8 cellular contexts compared by ENCODE assay signal in the genomic region with DNA sequence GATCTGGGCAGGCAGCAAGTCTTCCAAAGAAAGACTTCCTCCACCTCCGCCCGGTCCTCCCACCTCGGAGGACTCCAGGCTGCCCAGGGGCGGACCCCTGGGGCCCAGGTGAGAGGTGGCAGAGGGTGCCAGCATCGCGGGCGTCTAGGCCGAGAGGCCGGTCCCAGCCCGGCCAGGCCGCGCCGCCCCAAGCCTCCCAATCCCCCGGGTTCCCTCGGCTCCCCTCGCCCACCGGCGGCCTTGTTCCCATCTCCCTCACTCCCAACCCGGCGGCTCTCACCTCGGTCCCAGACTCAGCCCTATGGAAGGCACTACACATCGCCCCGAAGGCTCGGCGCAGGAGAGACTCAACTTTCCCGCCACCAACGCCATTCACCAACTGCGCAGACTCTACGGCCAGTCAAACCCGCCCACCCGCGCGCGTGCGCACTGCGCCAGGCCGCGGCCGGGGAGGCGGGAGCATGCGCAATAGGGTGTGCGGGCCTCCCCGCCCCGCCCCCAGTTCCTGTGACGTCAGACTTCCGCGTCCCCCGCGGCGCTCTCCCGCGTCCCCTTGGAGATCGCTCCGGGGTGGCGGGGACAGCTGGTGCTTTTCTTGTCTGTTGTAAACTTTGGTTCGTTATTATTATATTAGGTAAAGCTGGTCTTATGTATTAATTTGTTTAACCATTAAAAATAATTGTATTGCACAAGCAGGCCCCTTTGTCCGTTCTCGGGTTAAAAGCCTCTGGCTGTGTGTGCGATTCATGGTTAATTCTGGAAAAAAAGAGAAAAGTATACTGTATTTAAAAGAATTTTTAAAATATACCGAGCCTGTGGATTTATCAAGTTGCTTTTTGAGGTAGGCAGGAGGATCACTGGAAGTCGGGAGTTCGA. TPM values are rescaled to one million over a fixed set of nuclear protein-coding genes. Genes with fewer than 3 reads are reported as not detected.
DNase-seq lines count a peak whose midpoint lies in the region; ATAC-seq and TF ChIP-seq lines count a peak whose summit lies in the region.

A gene (minus strand): TSS at position 381 of the 876 bp plus-strand sequence. CDS start 62 bp downstream, at position 319.

- peak within 1 kb of the TSS; percentile 98 for H3K4me3 ChIP-seq in GM23338
- H3K4me3 ChIP-seq in fibroblast of lung (replicated peaks in 1 of 4; ENCODE audit: control extremely low read depth in 1 of 4, insufficient read depth in 1 of 4, low read depth in 3 of 4, low read length in 4 of 4) = peak within 1 kb of the TSS; percentile 76 to 93 (median 88)
- peak within 1 kb of the TSS; percentile 91 for H3K4me3 ChIP-seq in naive thymus-derived CD4-positive, alpha-beta T cell (ENCODE audit: low read length)

- POLR2A ChIA-PET in naive thymus-derived CD4-positive, alpha-beta T cell (lab: Charles Lee) = interaction anchor here (1.2 to 1.6 kb wide), 2 partner anchors 84 to 212 kb away, joined by 3 to 6 read pairs; no protein-coding TSS in a partner anchor

- H2AFZ ChIP-seq in GM23338 (peak within 1 kb of the TSS; percentile 9; the same call in 1 of the 2 replicates), fibroblast of lung (ENCODE audit: low read length) (peak within 1 kb of the TSS; percentile 50)

- peaks cover 4% of the 10 kb centered on the region; the same call in 1 of the 2 replicates for H3K36me3 ChIP-seq in GM23338 (ENCODE audit: insufficient read depth)
- H3K36me3 ChIP-seq in fibroblast of lung (ENCODE audit: control insufficient read depth, insufficient read depth, low read length) = no peaks in the 10 kb centered on the region
- no peaks in the 10 kb centered on the region for H3K36me3 ChIP-seq in naive thymus-derived CD4-positive, alpha-beta T cell (ENCODE audit: control insufficient read depth in 2 of 3, insufficient read depth in 3 of 3, low read length in 3 of 3)

- H3K4me1 Mint-ChIP-seq in GM23338 = peaks cover 6% of the 10 kb centered on the region; the same call in 2 of the 3 replicates
- H3K4me1 Mint-ChIP-seq in naive thymus-derived CD4-positive, alpha-beta T cell = peaks cover 9 to 22% (median 12%) of the 10 kb centered on the region in 7 donors
- peaks cover 14% of the 10 kb centered on the region for H3K4me1 Mint-ChIP-seq in stimulated activated memory B cell treated with anti-CD40 and anti-IgM and Interleukin-4, amounts not matched to agents 10 μg/mL and 1 μg/mL and 100 μg/mL, for 72 hours

- H3K27ac Mint-ChIP-seq in GM23338 = peak within 1 kb of the TSS; percentile 97
- H3K27ac Mint-ChIP-seq in naive thymus-derived CD4-positive, alpha-beta T cell = peak within 1 kb of the TSS; percentile 75 to 98 (median 91)
- H3K27ac Mint-ChIP-seq in stimulated activated memory B cell treated with anti-CD40 and anti-IgM and Interleukin-4, amounts not matched to agents 10 μg/mL and 1 μg/mL and 100 μg/mL, for 72 hours = peak within 1 kb of the TSS; percentile 75

- TF ChIP-seq CTCF in GM23338 (conservative IDR thresholded peaks at IDR 0.05; ENCODE audit: low read depth in 2 of 2) = no peak
- no peak for TF ChIP-seq CTCF in fibroblast of lung (conservative IDR thresholded peaks at IDR 0.05 in 1 of 2, IDR thresholded peaks at IDR 0.05 in 1 of 2; ENCODE audit: low read depth in 1 of 2, low read length in 2 of 2)

- H4K20me1 ChIP-seq in GM23338 (replicated peaks; ENCODE audit: insufficient read depth) = peaks cover 12% of the 10 kb centered on the region
- no peaks in the 10 kb centered on the region for H4K20me1 ChIP-seq in fibroblast of lung (ENCODE audit: control insufficient read depth, extremely low read depth, insufficient read depth, low read length)

- H3K27me3 ChIP-seq in GM23338 (ENCODE audit: insufficient read depth) = no peaks in the 10 kb centered on the region
- no peaks in the 10 kb centered on the region for H3K27me3 ChIP-seq in fibroblast of lung (ENCODE audit: control insufficient read depth, insufficient read depth, low read length)
- no peaks in the 10 kb centered on the region for H3K27me3 ChIP-seq in naive thymus-derived CD4-positive, alpha-beta T cell (ENCODE audit: control insufficient read depth in 2 of 2, insufficient read depth in 2 of 2, low read length in 2 of 2)

- H3K79me2 ChIP-seq in GM23338 (replicated peaks; ENCODE audit: insufficient read depth) (peaks cover 47% of the 10 kb centered on the region), fibroblast of lung (ENCODE audit: control insufficient read depth, insufficient read depth, low read length) (peaks cover 32% of the 10 kb centered on the region)

- intact Hi-C loops in naive thymus-derived CD4-positive, alpha-beta T cell (cut with micrococcal nuclease) = loop anchor here (1.0 to 5.0 kb wide), 8 partner anchors 83 to 1329 kb away; a partner anchor contains a TSS

- H3K4me2 ChIP-seq in GM23338 (peak within 1 kb of the TSS; percentile 99), fibroblast of lung (ENCODE audit: extremely low read depth, insufficient read depth, low read length) (peak within 1 kb of the TSS; percentile 80)

- H3K27ac ChIP-seq in GM23338 (ENCODE audit: low read depth) (peak within 1 kb of the TSS; percentile 75), fibroblast of lung (ENCODE audit: insufficient read depth, low read length) (peak within 1 kb of the TSS; percentile 76)
- H3K27ac ChIP-seq in naive thymus-derived CD4-positive, alpha-beta T cell (ENCODE audit: low read depth, low read length) = peak within 1 kb of the TSS; percentile 87

- peaks cover 6% of the 10 kb centered on the region for H3K27me3 Mint-ChIP-seq in GM23338 (ENCODE audit: insufficient read depth, low read depth, poor library complexity)
- no peaks in the 10 kb centered on the region for H3K27me3 Mint-ChIP-seq in naive thymus-derived CD4-positive, alpha-beta T cell
- H3K27me3 Mint-ChIP-seq in stimulated activated memory B cell treated with anti-CD40 and anti-IgM and Interleukin-4, amounts not matched to agents 10 μg/mL and 1 μg/mL and 100 μg/mL, for 72 hours = no peaks in the 10 kb centered on the region

- no peaks in the 10 kb centered on the region for H3F3A ChIP-seq in GM23338 (replicated peaks; ENCODE audit: low read depth)

- peak; percentile 97 for ATAC-seq in GM23338
- peak; percentile 95 for ATAC-seq in naive thymus-derived CD4-positive, alpha-beta T cell
- ATAC-seq in stimulated activated memory B cell treated with anti-CD40 and anti-IgM and Interleukin-4, amounts not matched to agents 10 μg/mL and 1 μg/mL and 100 μg/mL, for 72 hours = peak; percentile 97

- CTCF ChIA-PET in naive thymus-derived CD4-positive, alpha-beta T cell (lab: Charles Lee) = no interaction called here

- H3K36me3 Mint-ChIP-seq in GM23338 (ENCODE audit: low read depth) = peaks cover 16% of the 10 kb centered on the region
- peaks cover 0 to 4% (median 0%) of the 10 kb centered on the region in 5 donors for H3K36me3 Mint-ChIP-seq in naive thymus-derived CD4-positive, alpha-beta T cell
- no peaks in the 10 kb centered on the region for H3K36me3 Mint-ChIP-seq in stimulated activated memory B cell treated with anti-CD40 and anti-IgM and Interleukin-4, amounts not matched to agents 10 μg/mL and 1 μg/mL and 100 μg/mL, for 72 hours

- H3K9me3 Mint-ChIP-seq in GM23338 = peaks cover 4% of the 10 kb centered on the region; the same call in 1 of the 3 replicates
- H3K9me3 Mint-ChIP-seq in naive thymus-derived CD4-positive, alpha-beta T cell = peaks cover 0 to 3% (median 0%) of the 10 kb centered on the region in 11 donors
- no peaks in the 10 kb centered on the region for H3K9me3 Mint-ChIP-seq in stimulated activated memory B cell treated with anti-CD40 and anti-IgM and Interleukin-4, amounts not matched to agents 10 μg/mL and 1 μg/mL and 100 μg/mL, for 72 hours

- no peaks in the 10 kb centered on the region for H3K9me3 ChIP-seq in fibroblast of lung (ENCODE audit: control insufficient read depth, insufficient read depth, low read depth, low read length)
- H3K9me3 ChIP-seq in naive thymus-derived CD4-positive, alpha-beta T cell (ENCODE audit: control insufficient read depth in 2 of 3, low read length in 3 of 3) = no peaks in the 10 kb centered on the region

- peak within 1 kb of the TSS; percentile 56 for H3K9ac ChIP-seq in fibroblast of lung (ENCODE audit: insufficient read depth, low read length)

- DNase-seq in Daoy (ENCODE audit: low read depth) (peak; percentile 98), GM23338 (ENCODE audit: low spot score) (peak; percentile 90), Kasumi-1 (lab: John Stamatoyannopoulos, UW) (peak; percentile 75 to 77), RKO (ENCODE audit: low spot score) (peak; percentile 93), activated T-helper 1 cell treated with Interleukin-2 at 50 U/mL for 16 hours (ENCODE audit: low read depth) (peak; percentile 93), fibroblast of lung (ENCODE audit: low read depth in 2 of 2) (peak; percentile 76 to 87)
- DNase-seq in naive thymus-derived CD4-positive, alpha-beta T cell = peak; percentile 85 to 100 (median 97)

- no peaks in the 10 kb centered on the region for H3K9me2 ChIP-seq in GM23338 (ENCODE audit: insufficient read depth)

- peak within 1 kb of the TSS; percentile 82 for H3K4me3 Mint-ChIP-seq in GM23338
- peak within 1 kb of the TSS; percentile 88 to 99 (median 94) for H3K4me3 Mint-ChIP-seq in naive thymus-derived CD4-positive, alpha-beta T cell
- H3K4me3 Mint-ChIP-seq in stimulated activated memory B cell treated with anti-CD40 and anti-IgM and Interleukin-4, amounts not matched to agents 10 μg/mL and 1 μg/mL and 100 μg/mL, for 72 hours = peak within 1 kb of the TSS; percentile 84

- H3K4me1 ChIP-seq in GM23338 (ENCODE audit: insufficient read depth) = peaks cover 15% of the 10 kb centered on the region
- no peaks in the 10 kb centered on the region for H3K4me1 ChIP-seq in fibroblast of lung (ENCODE audit: control insufficient read depth, extremely low read depth, insufficient read depth, low read length)
- H3K4me1 ChIP-seq in naive thymus-derived CD4-positive, alpha-beta T cell (ENCODE audit: control insufficient read depth in 2 of 2, insufficient read depth in 2 of 2, low read length in 2 of 2) = peaks cover 5 to 8% of the 10 kb centered on the region in 2 donors

RNA-seq across cellular contexts. Expression of the gene that starts here (rescaled TPM):
- 20.9 and 24.6 TPM in 2 replicates for total RNA-seq in Daoy (2014; rRNA removed; shearing (Covaris generic))
- 25.7 and 33.2 TPM in 2 replicates for total RNA-seq in GM23338 (2014; rRNA removed; shearing (Covaris generic))
- 13.4 and 18.9 TPM in 2 replicates for polyA plus RNA-seq in GM23338 (2016; fragmentation: Nextera tagmentation; extraction: Ambion mirVana)
- total RNA-seq in fibroblast of lung = under 0.01 and 0.66 TPM in 2 replicates
- 1.4 and 4.0 TPM in 2 replicates for polyA plus RNA-seq in fibroblast of lung
- 1.1 and 2.7 TPM in 2 replicates for polyA plus RNA-seq in fibroblast of lung (2012)
- 0.94 and 2.4 TPM in 2 replicates for polyA minus RNA-seq in fibroblast of lung (ENCODE audit: low replicate concordance)
- 10 to 100 TPM in 1 of 5 experiments, 1 to 10 TPM in 2, under 1 TPM in 2; 0.48 to 13.8 (median 1.2) TPM for total RNA-seq in naive thymus-derived CD4-positive, alpha-beta T cell
- polyA plus RNA-seq in naive thymus-derived CD4-positive, alpha-beta T cell = under 1 TPM; 0.20 to 0.41 TPM

Comparison
In these comparisons a context has a peak if more than half of its experiments do, and no peak if none do; other contexts are left out.
1. Peak in every context shown above with its lines: DNase-seq, ATAC-seq, H3K4me3 ChIP-seq and H3K27ac ChIP-seq.